Comparison of ENCODE assay signal across 8 cellular contexts in the genomic region with DNA sequence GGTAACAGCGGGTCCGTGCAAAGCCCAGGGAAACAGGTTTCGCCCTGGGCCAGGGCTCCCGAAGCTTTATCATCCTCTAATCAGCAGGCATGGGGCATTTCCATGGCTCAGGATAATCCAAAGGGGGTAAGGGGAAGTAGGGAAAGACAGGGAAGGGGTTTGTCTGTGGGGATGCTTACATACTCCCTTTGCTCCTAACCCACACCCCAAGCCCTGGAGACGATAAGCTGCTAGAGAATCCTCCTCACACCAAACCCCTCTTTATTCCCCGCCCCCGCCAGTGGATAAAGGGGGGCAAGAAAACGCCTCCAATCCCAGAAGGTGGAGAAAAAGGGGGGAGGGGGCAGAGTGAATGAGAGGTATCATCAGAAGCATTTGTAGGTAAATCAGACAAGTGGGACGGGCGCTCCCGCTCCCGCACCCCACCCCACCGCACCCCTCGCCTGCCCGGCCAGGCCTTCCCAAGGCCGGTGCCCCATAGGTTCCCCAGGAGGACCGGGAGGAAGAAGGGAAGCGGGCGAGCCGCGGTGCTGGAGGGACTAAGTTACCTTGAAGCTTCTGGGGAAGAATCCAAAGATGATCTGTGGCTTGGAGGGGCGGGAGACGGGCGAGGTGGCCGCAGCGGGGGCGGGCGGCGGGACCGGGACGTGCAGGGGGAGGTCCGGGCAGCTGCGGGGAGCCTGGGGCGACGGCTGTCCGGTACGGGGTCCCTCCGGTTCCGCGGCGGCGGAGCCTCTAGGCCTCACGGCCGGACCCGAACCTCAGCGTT. TPM values are rescaled to one million over a fixed set of nuclear protein-coding genes. Genes with fewer than 3 reads are reported as not detected.
DNase-seq lines count a peak whose midpoint lies in the region; ATAC-seq and TF ChIP-seq lines count a peak whose summit lies in the region.

No MANE protein-coding gene starts in this region.

- TF ChIP-seq CTCF in Caco-2 (IDR thresholded peaks at IDR 0.05; ENCODE audit: insufficient read depth in 1 of 2, low read depth in 1 of 2, low read length in 1 of 2, severe bottlenecking in 1 of 2, unreplicated experiment in 1 of 2) = no peak
- TF ChIP-seq CTCF in KMS-11 (conservative IDR thresholded peaks at IDR 0.05; ENCODE audit: low read depth, low read length) = no peak
- TF ChIP-seq CTCF in gastroesophageal sphincter (IDR thresholded peaks at IDR 0.05) = no peak
- no peak for TF ChIP-seq CTCF in osteocyte (IDR thresholded peaks at IDR 0.05)

- CTCF ChIA-PET in Caco-2 (lab: Charles Lee) = interaction anchor here (1.3 kb wide), 1 partner anchor 153 kb away, joined by 3 read pairs; no protein-coding TSS in a partner anchor

- intact Hi-C loops in Caco-2 (cut with micrococcal nuclease; ENCODE audit: unreplicated experiment) = loop anchor here (2.0 to 5.0 kb wide), 4 partner anchors 50 to 230 kb away; no protein-coding TSS in a partner anchor

- POLR2A ChIA-PET in Caco-2 (lab: Charles Lee) = interaction anchor here (0.6 to 2.0 kb wide), 7 partner anchors 10 to 846 kb away, joined by 4 to 20 read pairs (median 6); partner anchors contain the start of genes MTHFD1 and WDR89

- H4K20me1 ChIP-seq in KMS-11 (ENCODE audit: insufficient read depth) = 0 out of 2 replicates have a peak, but pooled peaks cover 4% of the 10 kb centered on the region

- peak overlapping the region; percentile 44; the same call in 1 of the 2 replicates for H3K9ac ChIP-seq in KMS-11

- H2AFZ ChIP-seq in KMS-11 (ENCODE audit: low read depth) = peak overlapping the region; percentile 73

- H3K9me3 ChIP-seq in Caco-2 (no peaks in the 10 kb centered on the region), gastroesophageal sphincter (no peaks in the 10 kb centered on the region)

- H3K79me2 ChIP-seq in KMS-11 (ENCODE audit: insufficient read depth, low read depth) = peaks cover 21% of the 10 kb centered on the region

- H3K4me2 ChIP-seq in KMS-11 = peak overlapping the region; percentile 60

- peaks cover 29% of the 10 kb centered on the region for H3K36me3 Mint-ChIP-seq in Caco-2 (ENCODE audit: insufficient read depth, unreplicated experiment)
- peaks cover 42% of the 10 kb centered on the region for H3K36me3 Mint-ChIP-seq in activated T-cell treated with anti-CD3 and anti-CD28 coated beads, Interleukin-2, amount 50 U/mL, for 24 hours (ENCODE audit: low read depth)
- peaks cover 11% of the 10 kb centered on the region for H3K36me3 Mint-ChIP-seq in osteocyte (ENCODE audit: unreplicated experiment)

- DNase-seq in Caco-2 (no peak), osteocyte (ENCODE audit: extremely low spot score, unreplicated experiment) (peak; percentile 57), mucosa of gallbladder (ENCODE audit: low spot score) (no peak)
- peak; percentile 34 for DNase-seq in activated T-cell treated with anti-CD3 and anti-CD28 coated beads, Interleukin-2, amount 50 U/mL, for 24 hours

- WGBS in gastroesophageal sphincter (ENCODE audit: low coverage in 1 of 2), 2 donors = 0 to 2% methylated on average over 11 to 15 of the region's 46 CpGs

- no peak overlapping the region; the same call in 1 of the 2 replicates for H3K27ac ChIP-seq in KMS-11
- H3K27ac ChIP-seq in gastroesophageal sphincter = peak overlapping the region; percentile 58 to 96 (median 93)

- H3K27me3 Mint-ChIP-seq in Caco-2 (ENCODE audit: insufficient read depth, unreplicated experiment) = no peaks in the 10 kb centered on the region
- H3K27me3 Mint-ChIP-seq in activated T-cell treated with anti-CD3 and anti-CD28 coated beads, Interleukin-2, amount 50 U/mL, for 24 hours = no peaks in the 10 kb centered on the region
- H3K27me3 Mint-ChIP-seq in osteocyte (ENCODE audit: unreplicated experiment) = no peaks in the 10 kb centered on the region

- peak overlapping the region; percentile 86 for H3K4me3 Mint-ChIP-seq in Caco-2 (ENCODE audit: unreplicated experiment)
- H3K4me3 Mint-ChIP-seq in activated T-cell treated with anti-CD3 and anti-CD28 coated beads, Interleukin-2, amount 50 U/mL, for 24 hours = peak overlapping the region; percentile 88
- H3K4me3 Mint-ChIP-seq in osteocyte (ENCODE audit: unreplicated experiment) = peak overlapping the region; percentile 94

- no peak for TF ChIP-seq POLR2A in gastroesophageal sphincter (IDR thresholded peaks at IDR 0.05)

- BruUV-seq in Caco-2 (replicated peaks; lab: Mats Ljungman, UMichigan) = no TSS peak

- peaks cover 23% of the 10 kb centered on the region for H3K4me1 Mint-ChIP-seq in Caco-2 (ENCODE audit: low read depth, unreplicated experiment)
- peaks cover 34% of the 10 kb centered on the region for H3K4me1 Mint-ChIP-seq in activated T-cell treated with anti-CD3 and anti-CD28 coated beads, Interleukin-2, amount 50 U/mL, for 24 hours (ENCODE audit: low read depth)
- peaks cover 25% of the 10 kb centered on the region for H3K4me1 Mint-ChIP-seq in osteocyte (ENCODE audit: unreplicated experiment)

- H3K27me3 ChIP-seq in Caco-2 (replicated peaks; ENCODE audit: control insufficient read depth, insufficient read depth, low read length) = no peaks in the 10 kb centered on the region
- no peaks in the 10 kb centered on the region for H3K27me3 ChIP-seq in KMS-11 (ENCODE audit: insufficient read depth, low read depth)
- H3K27me3 ChIP-seq in gastroesophageal sphincter = no peaks in the 10 kb centered on the region

- no peak for TF ChIP-seq EP300 in gastroesophageal sphincter (IDR thresholded peaks at IDR 0.05)

- no peaks in the 10 kb centered on the region for H3K9me3 Mint-ChIP-seq in Caco-2 (ENCODE audit: unreplicated experiment)
- no peaks in the 10 kb centered on the region for H3K9me3 Mint-ChIP-seq in activated T-cell treated with anti-CD3 and anti-CD28 coated beads, Interleukin-2, amount 50 U/mL, for 24 hours
- H3K9me3 Mint-ChIP-seq in osteocyte (ENCODE audit: unreplicated experiment) = no peaks in the 10 kb centered on the region

- H3K4me3 ChIP-seq in Caco-2 (ENCODE audit: low read depth, low read length) = peak overlapping the region; percentile 85
- H3K4me3 ChIP-seq in KMS-11 (IDR thresholded peaks at IDR 0.05; ENCODE audit: insufficient read depth, low read depth, low read length) = no peak overlapping the region
- peak overlapping the region; percentile 51 to 98 for H3K4me3 ChIP-seq in gastroesophageal sphincter

- peak overlapping the region; percentile 89 for H3K27ac Mint-ChIP-seq in Caco-2 (ENCODE audit: unreplicated experiment)
- peak overlapping the region; percentile 95 for H3K27ac Mint-ChIP-seq in activated T-cell treated with anti-CD3 and anti-CD28 coated beads, Interleukin-2, amount 50 U/mL, for 24 hours
- H3K27ac Mint-ChIP-seq in osteocyte (ENCODE audit: unreplicated experiment) = peak overlapping the region; percentile 76

- ATAC-seq in GM19463 (IDR thresholded peaks at IDR 0.05; ENCODE audit: unreplicated experiment) = peak; percentile 2
- ATAC-seq in gastroesophageal sphincter = peak; percentile 6
- no peak for ATAC-seq in HG03457 (IDR thresholded peaks at IDR 0.05; ENCODE audit: unreplicated experiment)

- H3K4me1 ChIP-seq in Caco-2 (peaks cover 16% of the 10 kb centered on the region), KMS-11 (ENCODE audit: low read depth, poor library complexity, severe bottlenecking) (peaks cover 17% of the 10 kb centered on the region), gastroesophageal sphincter (peaks cover 0 to 50% (median 8%) of the 10 kb centered on the region in 3 donors)

- H3K36me3 ChIP-seq in Caco-2 (ENCODE audit: control insufficient read depth, insufficient read depth, low read length) = peaks cover 2% of the 10 kb centered on the region
- no peaks in the 10 kb centered on the region for H3K36me3 ChIP-seq in KMS-11 (ENCODE audit: insufficient read depth)
- H3K36me3 ChIP-seq in gastroesophageal sphincter = peaks cover 0 to 31% of the 10 kb centered on the region in 2 donors

RNA-seq across cellular contexts. Expression of gene PPP2R5E, which starts 0.8 kb away (rescaled TPM):
- total RNA-seq in Caco-2 (2022) = 56.6 and 58.6 TPM in 2 replicates
- total RNA-seq in gastroesophageal sphincter = 10 to 100 TPM; 32.8 to 38.0 (median 33.7) TPM
- total RNA-seq in osteocyte = 43.3 and 43.7 TPM in 2 replicates
- 41.9 TPM for total RNA-seq in mucosa of gallbladder

Comparison
In these comparisons a context has a peak if more than half of its experiments do, and no peak if none do; other contexts are left out.
1. DNase-seq: peak in activated T-cell treated with anti-CD3 and anti-CD28 coated beads, Interleukin-2, amount 50 U/mL, for 24 hours (single experiment) and osteocyte (single experiment); none in Caco-2 (0 of 2) and mucosa of gallbladder (single experiment).
2. Peak in every context shown above with its lines, with median percentiles within 50 percentile points of each other: H3K27ac Mint-ChIP-seq and H3K4me3 Mint-ChIP-seq.